8 cellular contexts compared by ENCODE assay signal in genomic region chr19:48926909-48927308, GRCh38. TPM values are rescaled to one million over a fixed set of nuclear protein-coding genes. Genes with fewer than 3 reads are reported as not detected.
DNase-seq lines count a peak whose midpoint lies in the region; ATAC-seq, FAIRE-seq and TF ChIP-seq lines count a peak whose summit lies in the region.

No MANE protein-coding gene starts in this region.

- peaks cover 0 to 11% (median 4%) of the 10 kb centered on the region in 4 donors for H3K4me1 ChIP-seq in tibial nerve

- peak overlapping the region; percentile 18 for H3K4me3 Mint-ChIP-seq in activated naive CD8-positive, alpha-beta T cell treated with anti-CD3 and anti-CD28 coated beads, Interleukin-2, amount 50 U/mL, for 24 hours

- DNase-seq in AG09309 (ENCODE audit: low read depth) (peak; percentile 94), HTR-8/SVneo (ENCODE audit: insufficient read length, low spot score) (peak; percentile 67), hippocampal formation (lab: John Stamatoyannopoulos, UW) (peak; percentile 11 to 44), tibial nerve (ENCODE audit: low spot score in 2 of 2) (peak in 1 of 2 donors; percentile 50), erythroblast (lab: John Stamatoyannopoulos, UW) (no peak), activated gamma-delta T cell (lab: John Stamatoyannopoulos, UW) (no peak)
- peak; percentile 8 for DNase-seq in activated naive CD8-positive, alpha-beta T cell treated with anti-CD3 and anti-CD28 coated beads, Interleukin-2, amount 50 U/mL, for 24 hours

- no peaks in the 10 kb centered on the region for H3K9me3 ChIP-seq in tibial nerve

- H3K27ac ChIP-seq in tibial nerve: peak overlapping the region in 3 of 4 donors; percentile 40 to 83 (median 63)

- H3K4me3 ChIP-seq in AG09309 (ENCODE audit: control insufficient read depth, low read depth, low read length) (no peak overlapping the region), tibial nerve (no peak overlapping the region)

- no peaks in the 10 kb centered on the region for H3K27me3 Mint-ChIP-seq in activated naive CD8-positive, alpha-beta T cell treated with anti-CD3 and anti-CD28 coated beads, Interleukin-2, amount 50 U/mL, for 24 hours

- no peaks in the 10 kb centered on the region for H3K27me3 ChIP-seq in tibial nerve

- peaks cover 0 to 28% (median 6%) of the 10 kb centered on the region in 3 donors for H3K36me3 ChIP-seq in tibial nerve

- TF ChIP-seq POLR2A in tibial nerve (IDR thresholded peaks at IDR 0.05) (no peak), erythroblast (IDR thresholded peaks at IDR 0.05; ENCODE audit: low read length) (no peak)

- 23 to 24% methylated on average over 10 of the region's 10 CpGs for WGBS in tibial nerve, 2 donors

- H3K9me3 Mint-ChIP-seq in activated naive CD8-positive, alpha-beta T cell treated with anti-CD3 and anti-CD28 coated beads, Interleukin-2, amount 50 U/mL, for 24 hours: no peaks in the 10 kb centered on the region

- H3K36me3 Mint-ChIP-seq in activated naive CD8-positive, alpha-beta T cell treated with anti-CD3 and anti-CD28 coated beads, Interleukin-2, amount 50 U/mL, for 24 hours (ENCODE audit: low read depth): peaks cover 3% of the 10 kb centered on the region

- ATAC-seq in activated naive CD8-positive, alpha-beta T cell treated with anti-CD3 and anti-CD28 coated beads, Interleukin-2, amount 50 U/mL, for 24 hours: peak; percentile 50
- no peak for ATAC-seq in GM21447 (IDR thresholded peaks at IDR 0.05; ENCODE audit: unreplicated experiment)

- H3K27ac Mint-ChIP-seq in activated naive CD8-positive, alpha-beta T cell treated with anti-CD3 and anti-CD28 coated beads, Interleukin-2, amount 50 U/mL, for 24 hours: no peak overlapping the region

- TF ChIP-seq CTCF in AG09309 (IDR thresholded peaks at IDR 0.05; ENCODE audit: control insufficient read depth, insufficient read depth, low read depth, low read length, missing control alignments) (no peak), tibial nerve (IDR thresholded peaks at IDR 0.05) (no peak)

- TF ChIP-seq EP300 in tibial nerve (IDR thresholded peaks at IDR 0.05): peak in 1 of 2 donors; percentile 73

- peak; percentile 13 for FAIRE-seq in HTR-8/SVneo (lab: Jason Lieb, UNC)

- peaks cover 7% of the 10 kb centered on the region for H3K4me1 Mint-ChIP-seq in activated naive CD8-positive, alpha-beta T cell treated with anti-CD3 and anti-CD28 coated beads, Interleukin-2, amount 50 U/mL, for 24 hours

RNA-seq across cellular contexts. Expression of gene DHDH, which starts 6.6 kb away (rescaled TPM):
- total RNA-seq in tibial nerve: 1 to 10 TPM in 1 of 4 donors, not detected in 3; 1.2 TPM

RNA-seq across cellular contexts. Expression of gene NUCB1, which starts 26.8 kb away (rescaled TPM):
- total RNA-seq in tibial nerve: 100 to 1,000 TPM; 220 to 352 (median 287) TPM

RNA-seq across cellular contexts. Expression of gene BAX, which starts 27.8 kb away (rescaled TPM):
- 10 to 100 TPM; 31.4 to 61.2 (median 38.4) TPM for total RNA-seq in tibial nerve

RNA-seq across cellular contexts. Expression of gene TULP2, which starts 28.4 kb away (rescaled TPM):
- total RNA-seq in tibial nerve: 1 to 10 TPM in 1 of 4 donors, under 1 TPM in 2, not detected in 1; 0.22 to 2.5 (median 0.60) TPM

RNA-seq across cellular contexts. Expression of gene FTL, which starts 38.2 kb away (rescaled TPM):
- 1,000 to 10,000 TPM; 5,480 to 8,362 (median 5,857) TPM for total RNA-seq in tibial nerve

Comparison
In these comparisons a context has a peak if more than half of its experiments do, and no peak if none do; other contexts are left out.
1. DNase-seq: peak in AG09309 (single experiment), HTR-8/SVneo (single experiment), activated naive CD8-positive, alpha-beta T cell treated with anti-CD3 and anti-CD28 coated beads, Interleukin-2, amount 50 U/mL, for 24 hours (single experiment) and hippocampal formation (2 of 2); none in erythroblast (0 of 2) and activated gamma-delta T cell (single experiment).